10 cellular contexts compared by ENCODE assay signal in genomic region chr10:59362991-59363390, GRCh38. TPM values are rescaled to one million over a fixed set of nuclear protein-coding genes. Genes with fewer than 3 reads are reported as not detected.
A peak's percentile ranks its signal among the peaks of the same experiment; 100 is the strongest.
DNase-seq lines count a peak whose midpoint lies in the region; ATAC-seq lines count a peak whose summit lies in the region.
"Had no signal": no experiment of that assay in that cellular context is flagged by ENCODE, and none has a peak within 500 bp of the region (broad histone marks: within the 10 kb centered on the region; RNA-seq: fewer than 3 reads in every experiment).

No MANE protein-coding gene starts in this region.

- peaks cover 27% of the 10 kb centered on the region for H3K27me3 Mint-ChIP-seq in activated CD4-positive, alpha-beta T cell treated with anti-CD3 and anti-CD28 coated beads for 36 hours

- H3K27me3 ChIP-seq in stomach smooth muscle (ENCODE audit: control insufficient read depth in 1 of 2, insufficient read depth in 2 of 2, low read length in 2 of 2) = no peaks in the 10 kb centered on the region
- H3K27me3 ChIP-seq in Karpas-422 (ENCODE audit: low read length) = no peaks in the 10 kb centered on the region

- H3K4me2 ChIP-seq in Karpas-422 (ENCODE audit: low read depth, low read length, poor library complexity, severe bottlenecking) = no peak overlapping the region

- H3K4me3 ChIP-seq in stomach smooth muscle (ENCODE audit: low read length in 2 of 2) = peak overlapping the region; percentile 86 to 87
- H3K4me3 ChIP-seq in Karpas-422 (ENCODE audit: low read length) = no peak overlapping the region

- no peaks in the 10 kb centered on the region for H3K9me3 Mint-ChIP-seq in activated CD4-positive, alpha-beta T cell treated with anti-CD3 and anti-CD28 coated beads for 36 hours (ENCODE audit: low read depth)

- no peaks in the 10 kb centered on the region for H3K36me3 Mint-ChIP-seq in activated CD4-positive, alpha-beta T cell treated with anti-CD3 and anti-CD28 coated beads for 36 hours (ENCODE audit: low read depth)

- H4K20me1 ChIP-seq in Karpas-422 (ENCODE audit: insufficient read depth, low read depth, low read length) = no peaks in the 10 kb centered on the region

- no peak overlapping the region for H2AFZ ChIP-seq in Karpas-422 (ENCODE audit: low read length)

- no peaks in the 10 kb centered on the region for H3K36me3 ChIP-seq in stomach smooth muscle (ENCODE audit: control insufficient read depth in 2 of 2, insufficient read depth in 2 of 2, low read length in 2 of 2)
- H3K36me3 ChIP-seq in Karpas-422 (ENCODE audit: insufficient read depth, low read length) = no peaks in the 10 kb centered on the region

- H3K4me1 ChIP-seq in stomach smooth muscle (ENCODE audit: control insufficient read depth, insufficient read depth, low read length) (peaks cover 27% of the 10 kb centered on the region), Karpas-422 (ENCODE audit: low read length) (no peaks in the 10 kb centered on the region)

- no peaks in the 10 kb centered on the region for H3K9me2 ChIP-seq in Karpas-422 (replicated peaks; ENCODE audit: insufficient read depth, low read length)

- H3K4me3 Mint-ChIP-seq in activated CD4-positive, alpha-beta T cell treated with anti-CD3 and anti-CD28 coated beads for 36 hours = peak overlapping the region; percentile 35

- H3K4me1 Mint-ChIP-seq in activated CD4-positive, alpha-beta T cell treated with anti-CD3 and anti-CD28 coated beads for 36 hours = peaks cover 12% of the 10 kb centered on the region

- no peak for ATAC-seq in activated CD4-positive, alpha-beta T cell treated with anti-CD3 and anti-CD28 coated beads for 36 hours
- ATAC-seq in left lobe of liver = peak; percentile 91

- no peaks in the 10 kb centered on the region for H3K79me2 ChIP-seq in Karpas-422 (ENCODE audit: low read length)

- POLR2A ChIA-PET in activated CD4-positive, alpha-beta T cell treated with anti-CD3 and anti-CD28 coated beads for 36 hours (lab: Charles Lee) = interaction anchor here (0.7 kb wide), 1 partner anchor 26 kb away, joined by 3 read pairs; no protein-coding TSS in a partner anchor

- intact Hi-C loops in activated CD4-positive, alpha-beta T cell treated with anti-CD3 and anti-CD28 coated beads for 36 hours (cut with DNase I, micrococcal nuclease) = no loop called here

- H3K27ac ChIP-seq in stomach smooth muscle (ENCODE audit: low read length) = peak overlapping the region; percentile 79
- H3K27ac ChIP-seq in Karpas-422 (ENCODE audit: low read length) = no peak overlapping the region

- CTCF ChIA-PET in activated CD4-positive, alpha-beta T cell treated with anti-CD3 and anti-CD28 coated beads for 36 hours (lab: Charles Lee) = no interaction called here

- H3K9ac ChIP-seq in stomach smooth muscle (ENCODE audit: low read length in 2 of 2) (peak overlapping the region; percentile 55 to 72), Karpas-422 (ENCODE audit: low read length) (no peak overlapping the region)

- peak; percentile 16 for DNase-seq in activated CD4-positive, alpha-beta T cell treated with anti-CD3 and anti-CD28 coated beads for 36 hours
- DNase-seq in activated CD4-positive, alpha-beta T cell treated with anti-CD3 and anti-CD28 coated beads for 4 hours = no peak
- DNase-seq in NCI-H82 (lab: John Stamatoyannopoulos, UW) (peak; percentile 79), dermis blood vessel endothelial cell (peak; percentile 25), left lobe of liver (ENCODE audit: low spot score) (peak; percentile 75), Karpas-422 (no peak), epidermal melanocyte (ENCODE audit: insufficient read length, low spot score) (no peak)
- DNase-seq: DND-41 had no signal

- no peak overlapping the region for H3K27ac Mint-ChIP-seq in activated CD4-positive, alpha-beta T cell treated with anti-CD3 and anti-CD28 coated beads for 36 hours

- no peaks in the 10 kb centered on the region for H3K9me3 ChIP-seq in stomach smooth muscle (ENCODE audit: control insufficient read depth in 2 of 2, low read length in 2 of 2)
- H3K9me3 ChIP-seq in Karpas-422 (ENCODE audit: low read length) = no peaks in the 10 kb centered on the region

RNA-seq across cellular contexts. Expression of gene FAM13C, which starts 0.6 kb away (rescaled TPM):
- total RNA-seq in activated CD4-positive, alpha-beta T cell treated with anti-CD3 and anti-CD28 coated beads for 36 hours = under 1 TPM in 1 of 2 experiments, not detected in 1; 0.35 TPM
- total RNA-seq in dermis blood vessel endothelial cell (6.0 and 16.7 TPM in 2 replicates), left lobe of liver (1.3 TPM)
- not detected in 2 replicates for total RNA-seq in Karpas-422 (2014; rRNA removed; shearing (Covaris generic); ENCODE audit: low replicate concordance)
- total RNA-seq: activated CD8-positive, alpha-beta memory T cell treated with anti-CD3 and anti-CD28 coated beads for 36 hours had no signal

Comparison
In these comparisons a context has a peak if more than half of its experiments do, and no peak if none do; other contexts are left out.
1. DNase-seq: peak in activated CD4-positive, alpha-beta T cell treated with anti-CD3 and anti-CD28 coated beads for 36 hours (single experiment), NCI-H82 (single experiment), dermis blood vessel endothelial cell (single experiment) and left lobe of liver (single experiment); none in activated CD4-positive, alpha-beta T cell treated with anti-CD3 and anti-CD28 coated beads for 4 hours (0 of 2), Karpas-422 (single experiment) and epidermal melanocyte (single experiment).